ENCODE assay signal across 14 cellular contexts in the genomic region with DNA sequence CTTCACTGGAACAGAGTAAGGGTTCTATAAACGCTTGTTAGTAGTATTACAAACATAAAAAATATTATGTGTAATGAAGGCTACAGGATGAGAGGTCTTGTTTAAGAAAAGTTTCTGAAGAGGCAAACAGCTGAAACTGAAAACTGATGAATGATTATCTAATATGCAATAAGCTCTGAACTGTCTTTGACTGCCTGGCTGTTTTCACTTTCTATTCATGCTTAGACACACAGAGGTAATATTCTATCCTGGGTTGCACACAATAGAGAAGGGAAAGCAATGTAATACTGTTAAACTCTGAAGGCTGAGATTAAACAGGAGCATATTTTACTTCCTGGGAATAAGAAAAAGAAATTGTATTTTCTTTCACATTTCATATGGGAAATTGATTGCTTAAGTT.
DNase-seq lines count a peak whose midpoint lies in the region; ATAC-seq and TF ChIP-seq lines count a peak whose summit lies in the region.
"Had no signal": no experiment of that assay in that cellular context is flagged by ENCODE, and none has a peak within 500 bp of the region (broad histone marks: within the 10 kb centered on the region; RNA-seq: fewer than 3 reads in every experiment).

No MANE protein-coding gene starts in this region.

- no peak overlapping the region for H3K27ac Mint-ChIP-seq in chondrocyte (ENCODE audit: unreplicated experiment)
- H3K27ac Mint-ChIP-seq in WTC11 = no peak overlapping the region
- H3K27ac Mint-ChIP-seq: activated T-helper 17 cell treated with anti-CD3 and anti-CD28 coated beads, Interleukin-2, amount 50 U/mL, for 72 hours had no signal

- POLR2A ChIA-PET in WTC11 (lab: Charles Lee) = no interaction called here

- H3K9me3 Mint-ChIP-seq in chondrocyte (ENCODE audit: low read depth) = no peaks in the 10 kb centered on the region
- H3K9me3 Mint-ChIP-seq in WTC11 = peaks cover 18% of the 10 kb centered on the region

- in situ Hi-C loops in KBM-7 (cut with MboI; ENCODE audit: low pct_unique_long_range_greater_than_20kb, low sequenced_read_pairs) = no loop called here

- TF ChIP-seq CTCF in chondrocyte (IDR thresholded peaks at IDR 0.05) = no peak
- TF ChIP-seq CTCF in WTC11 (IDR thresholded peaks at IDR 0.05) = no peak

- CTCF ChIA-PET in WTC11 (lab: Charles Lee) = no interaction called here

- H3K27me3 Mint-ChIP-seq in chondrocyte (ENCODE audit: low read depth) (peaks cover 5% of the 10 kb centered on the region), WTC11 (ENCODE audit: low read depth) (no peaks in the 10 kb centered on the region)
- H3K27me3 Mint-ChIP-seq: activated T-helper 17 cell treated with anti-CD3 and anti-CD28 coated beads, Interleukin-2, amount 50 U/mL, for 72 hours had no signal

- no peak overlapping the region for H3K4me3 Mint-ChIP-seq in chondrocyte (ENCODE audit: unreplicated experiment)
- no peak overlapping the region for H3K4me3 Mint-ChIP-seq in WTC11
- H3K4me3 Mint-ChIP-seq: activated T-helper 17 cell treated with anti-CD3 and anti-CD28 coated beads, Interleukin-2, amount 50 U/mL, for 72 hours had no signal

- no peaks in the 10 kb centered on the region for H3K36me3 Mint-ChIP-seq in chondrocyte (ENCODE audit: low read depth)
- peaks cover 15% of the 10 kb centered on the region for H3K36me3 Mint-ChIP-seq in WTC11

- H3K4me1 Mint-ChIP-seq in chondrocyte (ENCODE audit: low read depth) (no peaks in the 10 kb centered on the region), WTC11 (peaks cover 18% of the 10 kb centered on the region)
- H3K4me1 Mint-ChIP-seq: activated T-helper 17 cell treated with anti-CD3 and anti-CD28 coated beads, Interleukin-2, amount 50 U/mL, for 72 hours had no signal

- ATAC-seq in GM18858 (IDR thresholded peaks at IDR 0.05; ENCODE audit: unreplicated experiment) (peak; percentile 90), GM21423 (IDR thresholded peaks at IDR 0.05; ENCODE audit: unreplicated experiment) (peak; percentile 93), HG02981 (IDR thresholded peaks at IDR 0.05; ENCODE audit: unreplicated experiment) (peak; percentile 94), HG03575 (IDR thresholded peaks at IDR 0.05; ENCODE audit: extremely low read depth, insufficient number of reproducible peaks, low FRiP score, unreplicated experiment) (peak; percentile 93), WTC11 (no peak)
- ATAC-seq: activated T-helper 17 cell treated with anti-CD3 and anti-CD28 coated beads, Interleukin-2, amount 50 U/mL, for 72 hours; esophagus mucosa; HCT116 had no signal

- DNase-seq in KBM-7 (no peak), chondrocyte (ENCODE audit: low spot score) (no peak), NCI-H1092 (lab: John Stamatoyannopoulos, UW) (no peak), WTC11 (ENCODE audit: low spot score) (no peak)
- DNase-seq: activated CD4-positive, alpha-beta T cell treated with anti-CD3 and anti-CD28 coated beads for 1 hour; C1 segment of cervical spinal cord; retina had no signal

TF ChIP-seq in WTC11, 78 proteins besides CTCF, POLR2A, EP300 and RAD21 (continues in another document):
- no peak for TF ChIP-seq EMX1 (CRISPR knock-in tag; IDR thresholded peaks at IDR 0.05)
- no peak for TF ChIP-seq SMAD3 (CRISPR knock-in tag; IDR thresholded peaks at IDR 0.05; ENCODE audit: borderline replicate concordance)
- TF ChIP-seq ZBTB21 (CRISPR knock-in tag; IDR thresholded peaks at IDR 0.05; ENCODE audit: borderline replicate concordance) = no peak
- TF ChIP-seq, protein P1, sequence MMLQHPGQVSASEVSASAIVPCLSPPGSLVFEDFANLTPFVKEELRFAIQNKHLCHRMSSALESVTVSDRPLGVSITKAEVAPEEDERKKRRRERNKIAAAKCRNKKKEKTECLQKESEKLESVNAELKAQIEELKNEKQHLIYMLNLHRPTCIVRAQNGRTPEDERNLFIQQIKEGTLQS (CRISPR knock-in tag; conservative IDR thresholded peaks at IDR 0.05) = no peak
- TF ChIP-seq, protein P2, sequence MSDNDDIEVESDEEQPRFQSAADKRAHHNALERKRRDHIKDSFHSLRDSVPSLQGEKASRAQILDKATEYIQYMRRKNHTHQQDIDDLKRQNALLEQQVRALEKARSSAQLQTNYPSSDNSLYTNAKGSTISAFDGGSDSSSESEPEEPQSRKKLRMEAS (CRISPR knock-in tag; IDR thresholded peaks at IDR 0.05) = no peak
- no peak for TF ChIP-seq TEAD1 (CRISPR knock-in tag; IDR thresholded peaks at IDR 0.05)
- TF ChIP-seq, protein P3, sequence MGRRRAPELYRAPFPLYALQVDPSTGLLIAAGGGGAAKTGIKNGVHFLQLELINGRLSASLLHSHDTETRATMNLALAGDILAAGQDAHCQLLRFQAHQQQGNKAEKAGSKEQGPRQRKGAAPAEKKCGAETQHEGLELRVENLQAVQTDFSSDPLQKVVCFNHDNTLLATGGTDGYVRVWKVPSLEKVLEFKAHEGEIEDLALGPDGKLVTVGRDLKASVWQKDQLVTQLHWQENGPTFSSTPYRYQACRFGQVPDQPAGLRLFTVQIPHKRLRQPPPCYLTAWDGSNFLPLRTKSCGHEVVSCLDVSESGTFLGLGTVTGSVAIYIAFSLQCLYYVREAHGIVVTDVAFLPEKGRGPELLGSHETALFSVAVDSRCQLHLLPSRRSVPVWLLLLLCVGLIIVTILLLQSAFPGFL (CRISPR knock-in tag; IDR thresholded peaks at IDR 0.05; ENCODE audit: borderline replicate concordance) = no peak
- TF ChIP-seq, protein P4, sequence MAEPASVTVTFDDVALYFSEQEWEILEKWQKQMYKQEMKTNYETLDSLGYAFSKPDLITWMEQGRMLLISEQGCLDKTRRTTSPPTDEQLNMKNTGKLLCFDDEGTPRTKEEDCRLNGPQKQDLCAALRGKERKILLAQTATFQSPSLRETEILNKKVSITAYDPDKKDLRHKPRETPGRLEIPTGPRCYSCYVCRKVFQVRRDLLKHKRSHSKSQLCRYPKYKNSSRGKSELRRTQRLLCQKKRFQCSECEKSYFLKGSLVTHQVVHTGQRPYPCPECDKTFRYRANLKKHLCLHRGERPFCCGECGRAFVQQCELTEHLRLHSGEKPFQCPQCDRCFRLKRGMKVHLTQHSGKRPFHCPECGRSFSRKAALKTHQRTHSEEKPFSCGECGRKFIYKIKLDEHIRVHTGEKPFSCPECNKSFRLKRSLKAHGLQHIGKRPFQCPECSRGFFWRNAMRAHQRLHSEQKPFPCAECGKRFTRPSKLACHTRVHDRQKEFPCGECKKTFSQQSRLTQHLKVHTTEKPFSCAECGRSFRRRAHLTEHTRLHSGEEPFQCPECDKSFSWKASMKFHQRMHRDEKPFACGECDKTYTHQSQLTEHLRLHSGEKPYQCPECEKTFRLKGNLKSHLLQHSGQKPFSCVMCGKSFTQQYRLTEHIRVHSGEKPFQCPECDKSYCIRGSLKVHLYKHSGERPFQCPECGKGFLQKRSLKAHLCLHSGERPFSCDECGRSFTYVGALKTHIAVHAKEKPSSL (CRISPR knock-in tag; conservative IDR thresholded peaks at IDR 0.05) = no peak
- no peak for TF ChIP-seq SP1 (CRISPR knock-in tag; conservative IDR thresholded peaks at IDR 0.05)
- TF ChIP-seq, protein P5, sequence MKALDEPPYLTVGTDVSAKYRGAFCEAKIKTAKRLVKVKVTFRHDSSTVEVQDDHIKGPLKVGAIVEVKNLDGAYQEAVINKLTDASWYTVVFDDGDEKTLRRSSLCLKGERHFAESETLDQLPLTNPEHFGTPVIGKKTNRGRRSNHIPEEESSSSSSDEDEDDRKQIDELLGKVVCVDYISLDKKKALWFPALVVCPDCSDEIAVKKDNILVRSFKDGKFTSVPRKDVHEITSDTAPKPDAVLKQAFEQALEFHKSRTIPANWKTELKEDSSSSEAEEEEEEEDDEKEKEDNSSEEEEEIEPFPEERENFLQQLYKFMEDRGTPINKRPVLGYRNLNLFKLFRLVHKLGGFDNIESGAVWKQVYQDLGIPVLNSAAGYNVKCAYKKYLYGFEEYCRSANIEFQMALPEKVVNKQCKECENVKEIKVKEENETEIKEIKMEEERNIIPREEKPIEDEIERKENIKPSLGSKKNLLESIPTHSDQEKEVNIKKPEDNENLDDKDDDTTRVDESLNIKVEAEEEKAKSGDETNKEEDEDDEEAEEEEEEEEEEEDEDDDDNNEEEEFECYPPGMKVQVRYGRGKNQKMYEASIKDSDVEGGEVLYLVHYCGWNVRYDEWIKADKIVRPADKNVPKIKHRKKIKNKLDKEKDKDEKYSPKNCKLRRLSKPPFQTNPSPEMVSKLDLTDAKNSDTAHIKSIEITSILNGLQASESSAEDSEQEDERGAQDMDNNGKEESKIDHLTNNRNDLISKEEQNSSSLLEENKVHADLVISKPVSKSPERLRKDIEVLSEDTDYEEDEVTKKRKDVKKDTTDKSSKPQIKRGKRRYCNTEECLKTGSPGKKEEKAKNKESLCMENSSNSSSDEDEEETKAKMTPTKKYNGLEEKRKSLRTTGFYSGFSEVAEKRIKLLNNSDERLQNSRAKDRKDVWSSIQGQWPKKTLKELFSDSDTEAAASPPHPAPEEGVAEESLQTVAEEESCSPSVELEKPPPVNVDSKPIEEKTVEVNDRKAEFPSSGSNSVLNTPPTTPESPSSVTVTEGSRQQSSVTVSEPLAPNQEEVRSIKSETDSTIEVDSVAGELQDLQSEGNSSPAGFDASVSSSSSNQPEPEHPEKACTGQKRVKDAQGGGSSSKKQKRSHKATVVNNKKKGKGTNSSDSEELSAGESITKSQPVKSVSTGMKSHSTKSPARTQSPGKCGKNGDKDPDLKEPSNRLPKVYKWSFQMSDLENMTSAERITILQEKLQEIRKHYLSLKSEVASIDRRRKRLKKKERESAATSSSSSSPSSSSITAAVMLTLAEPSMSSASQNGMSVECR (CRISPR knock-in tag; IDR thresholded peaks at IDR 0.05; ENCODE audit: borderline replicate concordance) = no peak
- TF ChIP-seq, protein P6, sequence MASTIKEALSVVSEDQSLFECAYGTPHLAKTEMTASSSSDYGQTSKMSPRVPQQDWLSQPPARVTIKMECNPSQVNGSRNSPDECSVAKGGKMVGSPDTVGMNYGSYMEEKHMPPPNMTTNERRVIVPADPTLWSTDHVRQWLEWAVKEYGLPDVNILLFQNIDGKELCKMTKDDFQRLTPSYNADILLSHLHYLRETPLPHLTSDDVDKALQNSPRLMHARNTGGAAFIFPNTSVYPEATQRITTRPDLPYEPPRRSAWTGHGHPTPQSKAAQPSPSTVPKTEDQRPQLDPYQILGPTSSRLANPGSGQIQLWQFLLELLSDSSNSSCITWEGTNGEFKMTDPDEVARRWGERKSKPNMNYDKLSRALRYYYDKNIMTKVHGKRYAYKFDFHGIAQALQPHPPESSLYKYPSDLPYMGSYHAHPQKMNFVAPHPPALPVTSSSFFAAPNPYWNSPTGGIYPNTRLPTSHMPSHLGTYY (CRISPR knock-in tag; IDR thresholded peaks at IDR 0.05) = no peak
- TF ChIP-seq RELA (CRISPR knock-in tag; IDR thresholded peaks at IDR 0.05; ENCODE audit: borderline replicate concordance) = no peak
- TF ChIP-seq TCF7 (CRISPR knock-in tag; IDR thresholded peaks at IDR 0.05; ENCODE audit: low read depth) = no peak
- TF ChIP-seq ZNF671 (CRISPR knock-in tag; IDR thresholded peaks at IDR 0.05) = no peak
